8 cellular contexts compared by ENCODE assay signal in genomic region chr15:72722071-72722696, GRCh38. TPM values are rescaled to one million over a fixed set of nuclear protein-coding genes. Genes with fewer than 3 reads are reported as not detected.
DNase-seq lines count a peak whose midpoint lies in the region; ATAC-seq and TF ChIP-seq lines count a peak whose summit lies in the region.

No MANE protein-coding gene starts in this region.

- no peak for TF ChIP-seq POLR2A in right lobe of liver (IDR thresholded peaks at IDR 0.05)

- H3K4me1 Mint-ChIP-seq in activated CD4-positive, alpha-beta T cell treated with anti-CD3 and anti-CD28 coated beads for 36 hours = no peaks in the 10 kb centered on the region
- no peaks in the 10 kb centered on the region for H3K4me1 Mint-ChIP-seq in chondrocyte (ENCODE audit: low read depth)

- no peak overlapping the region for H3K4me3 Mint-ChIP-seq in activated CD4-positive, alpha-beta T cell treated with anti-CD3 and anti-CD28 coated beads for 36 hours
- H3K4me3 Mint-ChIP-seq in chondrocyte (ENCODE audit: unreplicated experiment) = no peak overlapping the region

- TF ChIP-seq CTCF in chondrocyte (IDR thresholded peaks at IDR 0.05) = peak; percentile 93
- peak; percentile 61 to 76 (median 72) for TF ChIP-seq CTCF in right lobe of liver (IDR thresholded peaks at IDR 0.05)

- no peak overlapping the region for H3K4me3 ChIP-seq in right lobe of liver

- no peak overlapping the region for H3K27ac ChIP-seq in right lobe of liver

- H3K36me3 ChIP-seq in right lobe of liver = peaks cover 0 to 13% (median 0%) of the 10 kb centered on the region in 4 donors

- CTCF ChIA-PET in activated CD4-positive, alpha-beta T cell treated with anti-CD3 and anti-CD28 coated beads for 36 hours (lab: Charles Lee) = interaction anchor here (0.6 to 2.7 kb wide), 51 partner anchors 9 to 983 kb away, joined by 3 to 42 read pairs (median 4); no protein-coding TSS in a partner anchor

- H3K4me1 ChIP-seq in right lobe of liver = peaks cover 0 to 12% (median 1%) of the 10 kb centered on the region in 4 donors

- DNase-seq in NOMO-1 (lab: John Stamatoyannopoulos, UW; ENCODE audit: unreplicated experiment in 2 of 2) (peak; percentile 1 to 37), NOMO-1 treated with dmso at 0.1 percent for 144 hours (lab: John Stamatoyannopoulos, UW; ENCODE audit: unreplicated experiment) (no peak), NCI-H2171 treated with DMSO at 0.1 percent for 48 hours (lab: John Stamatoyannopoulos, UW) (peak; percentile 78), chondrocyte (ENCODE audit: low spot score) (no peak), right lobe of liver (peak; percentile 53 to 59 (median 53)), GF-D8 (lab: John Stamatoyannopoulos, UW) (no peak)
- DNase-seq in activated CD4-positive, alpha-beta T cell treated with anti-CD3 and anti-CD28 coated beads for 36 hours = peak; percentile 85
- peak; percentile 31 to 58 (median 49) for DNase-seq in stimulated activated CD4-positive, alpha-beta T cell treated with anti-CD3 and anti-CD28 coated beads, TNF-alpha, amount 100 ng/mL, for 48 hours (ENCODE audit: low read depth in 3 of 3)

- WGBS in right lobe of liver (ENCODE audit: insufficient coverage, low coverage, low lambda C conversion rate, missing lambda C conversion rate) = 37% methylated on average over 3 of the region's 3 CpGs

- no peak overlapping the region for H3K27ac Mint-ChIP-seq in activated CD4-positive, alpha-beta T cell treated with anti-CD3 and anti-CD28 coated beads for 36 hours
- no peak overlapping the region for H3K27ac Mint-ChIP-seq in chondrocyte (ENCODE audit: unreplicated experiment)

- POLR2A ChIA-PET in activated CD4-positive, alpha-beta T cell treated with anti-CD3 and anti-CD28 coated beads for 36 hours (lab: Charles Lee) = no interaction called here

- peak; percentile 42 for ATAC-seq in activated CD4-positive, alpha-beta T cell treated with anti-CD3 and anti-CD28 coated beads for 36 hours
- ATAC-seq in right lobe of liver = peak; percentile 75 to 83 (median 78)

- H3K27me3 Mint-ChIP-seq in activated CD4-positive, alpha-beta T cell treated with anti-CD3 and anti-CD28 coated beads for 36 hours = no peaks in the 10 kb centered on the region
- H3K27me3 Mint-ChIP-seq in chondrocyte (ENCODE audit: low read depth) = no peaks in the 10 kb centered on the region

- peaks cover 12% of the 10 kb centered on the region for H3K36me3 Mint-ChIP-seq in activated CD4-positive, alpha-beta T cell treated with anti-CD3 and anti-CD28 coated beads for 36 hours (ENCODE audit: low read depth)
- H3K36me3 Mint-ChIP-seq in chondrocyte (ENCODE audit: low read depth) = peaks cover 8% of the 10 kb centered on the region

- no peaks in the 10 kb centered on the region for H3K9me3 Mint-ChIP-seq in activated CD4-positive, alpha-beta T cell treated with anti-CD3 and anti-CD28 coated beads for 36 hours (ENCODE audit: low read depth)
- H3K9me3 Mint-ChIP-seq in chondrocyte (ENCODE audit: low read depth) = no peaks in the 10 kb centered on the region

- intact Hi-C loops in activated CD4-positive, alpha-beta T cell treated with anti-CD3 and anti-CD28 coated beads for 36 hours (cut with DNase I, micrococcal nuclease) = loop anchor here (1.0 to 5.0 kb wide), 5 partner anchors 60 to 550 kb away; partner anchors contain the start of gene ADPGK (in 1 of the 2)
- intact Hi-C loops in right lobe of liver (cut with DNase I) = no loop called here

- no peaks in the 10 kb centered on the region for H3K9me3 ChIP-seq in right lobe of liver

- H3K27me3 ChIP-seq in right lobe of liver = no peaks in the 10 kb centered on the region

RNA-seq across cellular contexts. Expression of gene BBS4, which starts 36.2 kb away (rescaled TPM):
- 10 to 100 TPM; 13.7 to 14.9 TPM for total RNA-seq in activated CD4-positive, alpha-beta T cell treated with anti-CD3 and anti-CD28 coated beads for 36 hours
- total RNA-seq in chondrocyte (15.5 to 30.6 TPM (median 15.9 TPM) in 3 replicates), right lobe of liver (10 to 100 TPM in 3 of 6 experiments, 1 to 10 TPM in 3; 6.0 to 24.1 (median 9.5) TPM)

RNA-seq across cellular contexts. Expression of gene HIGD2B, which starts 36.2 kb away (rescaled TPM):
- not detected for total RNA-seq in activated CD4-positive, alpha-beta T cell treated with anti-CD3 and anti-CD28 coated beads for 36 hours
- not detected in 3 replicates for total RNA-seq in chondrocyte
- total RNA-seq in right lobe of liver = under 1 TPM in 1 of 6 experiments, not detected in 5; 0.24 TPM

Comparison
In these comparisons a context has a peak if more than half of its experiments do, and no peak if none do; other contexts are left out.
1. DNase-seq: peak in NOMO-1 (2 of 2), NCI-H2171 treated with DMSO at 0.1 percent for 48 hours (single experiment), activated CD4-positive, alpha-beta T cell treated with anti-CD3 and anti-CD28 coated beads for 36 hours (single experiment), right lobe of liver (3 of 3) and stimulated activated CD4-positive, alpha-beta T cell treated with anti-CD3 and anti-CD28 coated beads, TNF-alpha, amount 100 ng/mL, for 48 hours (3 of 3); none in NOMO-1 treated with dmso at 0.1 percent for 144 hours (single experiment), chondrocyte (single experiment) and GF-D8 (single experiment).
2. intact Hi-C loops: an anchor here in activated CD4-positive, alpha-beta T cell treated with anti-CD3 and anti-CD28 coated beads for 36 hours (1.0 to 5.0 kb wide); none called in right lobe of liver.